In genomic region chr15:93049914-93050534, GRCh38 we compare ENCODE assay signal across 1 cellular context.
TF ChIP-seq lines count a peak whose summit lies in the region.

No MANE protein-coding gene starts in this region.

TF ChIP-seq in HepG2, 621 proteins besides CTCF, POLR2A, EP300 and RAD21 (continued from another document):
- TF ChIP-seq HOXA7 (CRISPR knock-in tag; IDR thresholded peaks at IDR 0.05) (no peak), ZNF549 (CRISPR knock-in tag; IDR thresholded peaks at IDR 0.05) (no peak), ZNF652 (CRISPR knock-in tag; IDR thresholded peaks at IDR 0.05; ENCODE audit: borderline replicate concordance, low read depth) (no peak), ZNF761 (CRISPR knock-in tag; conservative IDR thresholded peaks at IDR 0.05) (no peak), ZFAT (CRISPR knock-in tag; conservative IDR thresholded peaks at IDR 0.05) (no peak), NFE2L2 (IDR thresholded peaks at IDR 0.05; ENCODE audit: low read length) (no peak), ELK4 (CRISPR knock-in tag; IDR thresholded peaks at IDR 0.05; ENCODE audit: borderline replicate concordance) (no peak), ZKSCAN8 (CRISPR knock-in tag; IDR thresholded peaks at IDR 0.05; ENCODE audit: borderline replicate concordance) (no peak), ZNF724P (CRISPR knock-in tag; IDR thresholded peaks at IDR 0.05; ENCODE audit: borderline replicate concordance) (no peak), GTF2F1 (IDR thresholded peaks at IDR 0.05; ENCODE audit: low read length) (no peak), TFDP1 (CRISPR knock-in tag; IDR thresholded peaks at IDR 0.05; ENCODE audit: borderline replicate concordance) (no peak), MAZ (IDR thresholded peaks at IDR 0.05; ENCODE audit: borderline replicate concordance, low read depth, low read length) (no peak), MAZ (CRISPR knock-in tag; IDR thresholded peaks at IDR 0.05; ENCODE audit: low read depth) (no peak)
- TF ChIP-seq, protein P1, sequence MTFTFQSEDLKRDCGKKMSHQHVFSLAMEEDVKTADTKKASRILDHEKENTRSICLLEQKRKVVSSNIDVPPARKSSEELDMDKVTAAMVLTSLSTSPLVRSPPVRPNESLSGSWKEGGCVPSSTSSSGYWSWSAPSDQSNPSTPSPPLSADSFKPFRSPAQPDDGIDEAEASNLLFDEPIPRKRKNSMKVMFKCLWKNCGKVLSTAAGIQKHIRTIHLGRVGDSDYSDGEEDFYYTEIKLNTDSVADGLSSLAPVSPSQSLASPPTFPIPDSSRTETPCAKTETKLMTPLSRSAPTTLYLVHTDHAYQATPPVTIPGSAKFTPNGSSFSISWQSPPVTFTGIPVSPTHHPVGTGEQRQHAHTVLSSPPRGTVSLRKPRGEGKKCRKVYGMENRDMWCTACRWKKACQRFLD (CRISPR knock-in tag; IDR thresholded peaks at IDR 0.05; ENCODE audit: borderline replicate concordance): no peak
